ENCODE assay signal across 1 cellular context in the genomic region with DNA sequence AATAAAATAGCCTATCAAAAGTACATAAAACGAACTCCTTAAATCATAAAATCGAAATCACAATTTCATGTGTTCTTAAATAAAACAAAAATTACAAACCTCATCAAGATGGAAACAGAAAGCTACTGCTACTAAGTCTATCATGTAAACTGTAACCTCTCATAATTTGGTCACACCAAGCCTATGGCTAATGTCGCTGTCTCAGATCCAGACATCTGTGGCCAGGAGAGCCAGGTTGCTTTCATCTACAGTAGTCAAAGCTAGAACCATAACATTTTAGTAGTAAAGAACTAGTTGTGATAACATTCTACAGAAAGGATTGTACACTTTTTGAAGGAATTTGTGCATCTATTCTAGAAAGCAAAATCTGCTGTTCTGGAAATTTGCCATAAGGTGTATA.
TF ChIP-seq lines count a peak whose summit lies in the region.

No MANE protein-coding gene starts in this region.

TF ChIP-seq in GM23338, 12 proteins besides CTCF, POLR2A, EP300 and RAD21 (continued from another document):
- TF ChIP-seq, protein P1, sequence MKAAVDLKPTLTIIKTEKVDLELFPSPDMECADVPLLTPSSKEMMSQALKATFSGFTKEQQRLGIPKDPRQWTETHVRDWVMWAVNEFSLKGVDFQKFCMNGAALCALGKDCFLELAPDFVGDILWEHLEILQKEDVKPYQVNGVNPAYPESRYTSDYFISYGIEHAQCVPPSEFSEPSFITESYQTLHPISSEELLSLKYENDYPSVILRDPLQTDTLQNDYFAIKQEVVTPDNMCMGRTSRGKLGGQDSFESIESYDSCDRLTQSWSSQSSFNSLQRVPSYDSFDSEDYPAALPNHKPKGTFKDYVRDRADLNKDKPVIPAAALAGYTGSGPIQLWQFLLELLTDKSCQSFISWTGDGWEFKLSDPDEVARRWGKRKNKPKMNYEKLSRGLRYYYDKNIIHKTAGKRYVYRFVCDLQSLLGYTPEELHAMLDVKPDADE (IDR thresholded peaks at IDR 0.05) = no peak
